29 cellular contexts compared by ENCODE assay signal in genomic region chr4:22343606-22344005, GRCh38.
"Had no signal": no experiment of that assay in that cellular context is flagged by ENCODE, and none has a peak within 500 bp of the region (broad histone marks: within the 10 kb centered on the region; RNA-seq: fewer than 3 reads in every experiment).

No MANE protein-coding gene starts in this region.

- FAIRE-seq: urothelium cell line had no signal

- H3K9me3 Mint-ChIP-seq: type B pancreatic cell had no signal

- H3K4me1 ChIP-seq: stomach, suprapubic skin, testis, tibial artery, tibial nerve, transverse colon, upper lobe of left lung, upper lobe of right lung, uterus, vagina had no signal

- H3K4me3 Mint-ChIP-seq: stimulated activated effector memory CD8-positive, alpha-beta T cell treated with anti-CD3 and anti-CD28 coated beads, Interleukin-12 subunit alpha, Interleukin-12 subunit beta, amount 100 ng/mL, for 72 hours; stimulated activated memory B cell treated with anti-CD40 and anti-IgM and Interleukin-4, amounts not matched to agents 10 μg/mL and 1 μg/mL and 100 μg/mL, for 72 hours; stimulated activated naive B cell treated with anti-CD40 and anti-IgM and Interleukin-4, amounts not matched to agents 10 μg/mL and 1 μg/mL and 100 μg/mL, for 72 hours; stimulated activated naive CD8-positive, alpha-beta T cell treated with anti-CD3 and anti-CD28 coated beads, Interleukin-15, amount 100 ng/mL, for 72 hours; stimulated activated naive CD8-positive, alpha-beta T cell treated with anti-CD3 and anti-CD28 coated beads, Interleukin-15, Interleukin-2, amounts not matched to agents 100 ng/mL and 50 ng/mL, for 24 hours; type B pancreatic cell had no signal

- H3K36me3 ChIP-seq: suprapubic skin, thoracic aorta, thyroid gland, tibial artery, tibial nerve, transverse colon, upper lobe of left lung, upper lobe of right lung, uterus, vagina had no signal

- H3K9me3 ChIP-seq: suprapubic skin, testis, thoracic aorta, thyroid gland, tibial artery, tibial nerve, transverse colon, upper lobe of left lung, upper lobe of right lung, uterus, vagina had no signal

- H3K4me3 ChIP-seq: stomach, suprapubic skin, testis, thoracic aorta, thyroid gland, tibial artery, tibial nerve, transverse colon, upper lobe of left lung, upper lobe of right lung, uterus, vagina had no signal

- H3K27me3 Mint-ChIP-seq: stimulated activated memory B cell treated with anti-CD40 and anti-IgM and Interleukin-4, amounts not matched to agents 10 μg/mL and 1 μg/mL and 100 μg/mL, for 72 hours; stimulated activated naive B cell treated with anti-CD40 and anti-IgM and Interleukin-4, amounts not matched to agents 10 μg/mL and 1 μg/mL and 100 μg/mL, for 72 hours; stimulated activated naive CD8-positive, alpha-beta T cell treated with anti-CD3 and anti-CD28 coated beads, Interleukin-15, amount 100 ng/mL, for 72 hours; stimulated activated naive CD8-positive, alpha-beta T cell treated with anti-CD3 and anti-CD28 coated beads, Interleukin-15, Interleukin-2, amounts not matched to agents 100 ng/mL and 50 ng/mL, for 24 hours; type B pancreatic cell had no signal

- DNase-seq: stimulated activated CD4-positive, alpha-beta T cell treated with anti-CD3 and anti-CD28 coated beads, Interleukin-2, amount 100 ng/mL, for 48 hours; stimulated activated CD4-positive, alpha-beta T cell treated with anti-CD3 and anti-CD28 coated beads, Interleukin-4, amount 100 ng/mL, for 1 hour; stimulated activated CD4-positive, alpha-beta T cell treated with anti-CD3 and anti-CD28 coated beads, Interleukin-4, amount 100 ng/mL, for 24 hours; stimulated activated CD4-positive, alpha-beta T cell treated with anti-CD3 and anti-CD28 coated beads, Interleukin-4, amount 100 ng/mL, for 4 hours; stimulated activated CD8-positive, alpha-beta memory T cell treated with anti-CD3 and anti-CD28 coated beads, Interleukin-4, amount 100 ng/mL, for 48 hours; stimulated activated naive B cell treated with anti-CD40 and anti-IgM and Interleukin-4, amounts not matched to agents 10 μg/mL and 1 μg/mL and 100 μg/mL, for 72 hours; stimulated activated naive CD4-positive, alpha-beta T cell; stimulated activated naive CD4-positive, alpha-beta T cell treated with Interleukin-2 at 50 U/mL for 16 hours; stimulated activated naive CD8-positive, alpha-beta T cell treated with anti-CD3 and anti-CD28 coated beads, Interleukin-15, amount 100 ng/mL, for 72 hours; stimulated activated naive CD8-positive, alpha-beta T cell treated with anti-CD3 and anti-CD28 coated beads, Interleukin-15, Interleukin-2, amounts not matched to agents 100 U/mL and 50 U/mL, for 24 hours; stomach; substantia nigra; testis; thyroid gland; tibial artery; transverse colon; trophoblast cell; upper lobe of left lung; upper lobe of right lung; uterus had no signal

- H3K27ac ChIP-seq: stomach, suprapubic skin, testis, thoracic aorta, thyroid gland, tibial artery, tibial nerve, transverse colon, upper lobe of left lung, upper lobe of right lung, uterus, vagina had no signal

- ATAC-seq: stimulated activated effector memory CD8-positive, alpha-beta T cell treated with anti-CD3 and anti-CD28 coated beads, Interleukin-12 subunit alpha, Interleukin-12 subunit beta, amount 100 ng/mL, for 72 hours; stimulated activated memory B cell treated with anti-CD40 and anti-IgM and Interleukin-4, amounts not matched to agents 10 μg/mL and 1 μg/mL and 100 μg/mL, for 72 hours; stimulated activated naive B cell treated with anti-CD40 and anti-IgM and Interleukin-4, amounts not matched to agents 10 μg/mL and 1 μg/mL and 100 μg/mL, for 72 hours; stimulated activated naive CD8-positive, alpha-beta T cell treated with anti-CD3 and anti-CD28 coated beads, Interleukin-15, amount 100 ng/mL, for 72 hours; stimulated activated naive CD8-positive, alpha-beta T cell treated with anti-CD3 and anti-CD28 coated beads, Interleukin-15, Interleukin-2, amounts not matched to agents 100 U/mL and 50 U/mL, for 24 hours; upper lobe of right lung had no signal

- H3K27me3 ChIP-seq: stomach, suprapubic skin, testis, thyroid gland, tibial artery, tibial nerve, transverse colon, upper lobe of left lung, upper lobe of right lung, uterus, vagina had no signal

- H3K27ac Mint-ChIP-seq: stimulated activated effector memory CD8-positive, alpha-beta T cell treated with anti-CD3 and anti-CD28 coated beads, Interleukin-12 subunit alpha, Interleukin-12 subunit beta, amount 100 ng/mL, for 72 hours; stimulated activated memory B cell treated with anti-CD40 and anti-IgM and Interleukin-4, amounts not matched to agents 10 μg/mL and 1 μg/mL and 100 μg/mL, for 72 hours; stimulated activated naive B cell treated with anti-CD40 and anti-IgM and Interleukin-4, amounts not matched to agents 10 μg/mL and 1 μg/mL and 100 μg/mL, for 72 hours; stimulated activated naive CD8-positive, alpha-beta T cell treated with anti-CD3 and anti-CD28 coated beads, Interleukin-15, amount 100 ng/mL, for 72 hours; stimulated activated naive CD8-positive, alpha-beta T cell treated with anti-CD3 and anti-CD28 coated beads, Interleukin-15, Interleukin-2, amounts not matched to agents 100 ng/mL and 50 ng/mL, for 24 hours; type B pancreatic cell had no signal

- H3K4me1 Mint-ChIP-seq: stimulated activated effector memory CD8-positive, alpha-beta T cell treated with anti-CD3 and anti-CD28 coated beads, Interleukin-12 subunit alpha, Interleukin-12 subunit beta, amount 100 ng/mL, for 72 hours; stimulated activated memory B cell treated with anti-CD40 and anti-IgM and Interleukin-4, amounts not matched to agents 10 μg/mL and 1 μg/mL and 100 μg/mL, for 72 hours; stimulated activated naive B cell treated with anti-CD40 and anti-IgM and Interleukin-4, amounts not matched to agents 10 μg/mL and 1 μg/mL and 100 μg/mL, for 72 hours; stimulated activated naive CD8-positive, alpha-beta T cell treated with anti-CD3 and anti-CD28 coated beads, Interleukin-15, amount 100 ng/mL, for 72 hours had no signal

- H3K36me3 Mint-ChIP-seq: stimulated activated effector memory CD8-positive, alpha-beta T cell treated with anti-CD3 and anti-CD28 coated beads, Interleukin-12 subunit alpha, Interleukin-12 subunit beta, amount 100 ng/mL, for 72 hours; stimulated activated memory B cell treated with anti-CD40 and anti-IgM and Interleukin-4, amounts not matched to agents 10 μg/mL and 1 μg/mL and 100 μg/mL, for 72 hours; stimulated activated naive B cell treated with anti-CD40 and anti-IgM and Interleukin-4, amounts not matched to agents 10 μg/mL and 1 μg/mL and 100 μg/mL, for 72 hours had no signal
